In the genomic region with DNA sequence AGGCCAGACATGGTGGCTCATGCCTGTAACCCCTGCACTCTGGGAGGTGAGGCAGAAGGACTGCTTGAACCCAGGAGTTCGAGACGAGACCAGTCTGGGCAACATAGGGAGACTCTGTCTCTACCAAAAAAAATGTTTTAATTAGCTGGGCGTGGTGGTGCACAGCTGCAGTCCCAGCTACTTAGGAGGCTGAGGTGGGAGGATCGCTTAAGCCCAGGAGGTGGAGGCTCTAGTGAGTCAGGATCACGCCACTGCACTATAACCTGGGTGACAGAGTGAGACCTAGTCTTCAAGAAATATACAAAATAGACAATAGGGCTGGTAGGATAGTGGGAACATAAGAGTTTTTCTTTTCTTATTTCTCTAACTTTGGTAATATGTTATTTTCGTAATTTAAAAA, we compare ENCODE assay signal across 12 cellular contexts.
"Had no signal": no experiment of that assay in that cellular context is flagged by ENCODE, and none has a peak within 500 bp of the region (broad histone marks: within the 10 kb centered on the region; RNA-seq: fewer than 3 reads in every experiment).

No MANE protein-coding gene starts in this region.

- H3K9me3 ChIP-seq: prostate gland, testis had no signal

- H3K27me3 ChIP-seq: foreskin keratinocyte, testis had no signal

- DNase-seq: activated B cell treated with CpG ODN at 0.5 μM for 24 hours; activated CD4-positive, alpha-beta T cell treated with anti-CD3 and anti-CD28 coated beads, Interleukin-2, amount 10 ng/mL, durations not matched to agents 7 days and 5 days; activated CD8-positive, alpha-beta memory T cell treated with anti-CD3 and anti-CD28 coated beads for 24 hours; foreskin keratinocyte; head of caudate nucleus; natural killer cell; stimulated activated CD4-positive, alpha-beta T cell treated with anti-CD3 and anti-CD28 coated beads, Interleukin-2, amount 100 ng/mL, for 48 hours; stimulated activated naive CD8-positive, alpha-beta T cell treated with anti-CD3 and anti-CD28 coated beads, Interleukin-15, Interleukin-2, amounts not matched to agents 100 U/mL and 50 U/mL, for 24 hours; testis had no signal

- H3K27ac ChIP-seq: foreskin keratinocyte, testis had no signal

- ATAC-seq: foreskin keratinocyte; natural killer cell; sciatic nerve; SK-N-SH treated with all-trans-retinoic acid at 6 μM for 48 hours; stimulated activated naive CD8-positive, alpha-beta T cell treated with anti-CD3 and anti-CD28 coated beads, Interleukin-15, Interleukin-2, amounts not matched to agents 100 U/mL and 50 U/mL, for 24 hours had no signal

- H3K4me3 ChIP-seq: prostate gland, testis had no signal

- H3K36me3 ChIP-seq: prostate gland had no signal
